Comparison of ENCODE assay signal across 1 cellular context in the genomic region with DNA sequence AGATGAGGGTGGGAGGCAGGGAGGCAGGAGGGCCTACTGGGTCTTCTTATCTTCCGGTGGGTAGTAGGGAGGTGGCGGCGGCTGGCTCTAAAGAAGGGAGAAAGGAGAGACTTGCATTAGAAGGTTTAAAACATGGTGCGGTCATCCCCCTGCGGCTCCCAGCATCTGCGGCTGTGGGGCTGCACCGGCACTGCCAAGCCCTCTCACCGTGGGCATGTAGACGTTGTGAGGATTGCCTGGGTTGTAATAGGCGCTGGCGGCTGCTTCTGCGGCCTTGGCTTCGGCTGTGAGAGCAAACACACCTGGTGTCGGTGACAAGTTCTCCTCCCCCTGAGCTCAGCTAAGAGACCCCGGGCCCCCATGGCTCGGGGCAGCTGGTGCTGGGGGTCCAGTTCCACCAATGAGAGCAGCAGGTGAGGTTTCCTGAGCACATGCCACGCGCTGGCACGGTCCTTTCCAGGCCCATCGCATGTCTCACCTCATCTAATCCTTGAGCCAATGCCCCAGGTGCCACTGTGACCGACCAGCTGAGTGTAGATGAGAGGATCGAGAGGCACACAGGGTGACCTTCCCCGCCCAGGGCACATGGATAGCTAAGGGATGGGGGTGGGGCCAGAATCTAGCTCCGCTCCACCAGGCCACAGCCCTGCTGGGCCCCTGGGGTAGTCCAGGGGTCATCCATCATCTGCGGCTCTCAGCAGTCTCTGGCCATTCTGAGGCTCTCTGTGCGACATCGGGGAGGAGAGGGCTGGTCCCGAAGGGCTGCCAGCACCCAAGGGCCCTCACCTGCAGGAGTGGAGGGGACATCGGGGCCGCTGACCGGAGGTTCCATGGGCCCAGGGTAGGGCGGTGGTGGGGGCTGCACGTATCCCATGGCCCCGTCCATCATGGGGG.
TF ChIP-seq lines count a peak whose summit lies in the region.

No MANE protein-coding gene starts in this region.

TF ChIP-seq in HCT116, 20 proteins besides CTCF, POLR2A, EP300 and RAD21 (continued from another document):
- TF ChIP-seq, protein P1, sequence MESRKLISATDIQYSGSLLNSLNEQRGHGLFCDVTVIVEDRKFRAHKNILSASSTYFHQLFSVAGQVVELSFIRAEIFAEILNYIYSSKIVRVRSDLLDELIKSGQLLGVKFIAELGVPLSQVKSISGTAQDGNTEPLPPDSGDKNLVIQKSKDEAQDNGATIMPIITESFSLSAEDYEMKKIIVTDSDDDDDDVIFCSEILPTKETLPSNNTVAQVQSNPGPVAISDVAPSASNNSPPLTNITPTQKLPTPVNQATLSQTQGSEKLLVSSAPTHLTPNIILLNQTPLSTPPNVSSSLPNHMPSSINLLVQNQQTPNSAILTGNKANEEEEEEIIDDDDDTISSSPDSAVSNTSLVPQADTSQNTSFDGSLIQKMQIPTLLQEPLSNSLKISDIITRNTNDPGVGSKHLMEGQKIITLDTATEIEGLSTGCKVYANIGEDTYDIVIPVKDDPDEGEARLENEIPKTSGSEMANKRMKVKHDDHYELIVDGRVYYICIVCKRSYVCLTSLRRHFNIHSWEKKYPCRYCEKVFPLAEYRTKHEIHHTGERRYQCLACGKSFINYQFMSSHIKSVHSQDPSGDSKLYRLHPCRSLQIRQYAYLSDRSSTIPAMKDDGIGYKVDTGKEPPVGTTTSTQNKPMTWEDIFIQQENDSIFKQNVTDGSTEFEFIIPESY (IDR thresholded peaks at IDR 0.05; ENCODE audit: extremely low read depth, insufficient replicate concordance, low read length), result no peak
- TF ChIP-seq SRF (IDR thresholded peaks at IDR 0.05; ENCODE audit: low read depth), result no peak
- no peak for TF ChIP-seq ELF1 (IDR thresholded peaks at IDR 0.05; ENCODE audit: borderline replicate concordance, low read depth)
- no peak for TF ChIP-seq CBX3 (IDR thresholded peaks at IDR 0.05; ENCODE audit: low read depth)
- no peak for TF ChIP-seq SP1 (IDR thresholded peaks at IDR 0.05; ENCODE audit: low read depth)
- TF ChIP-seq POLR2AphosphoS5 (IDR thresholded peaks at IDR 0.05; ENCODE audit: low read depth, low read length), result no peak
